Comparison of ENCODE assay signal across 13 cellular contexts in genomic region chr1:26740958-26741357, GRCh38. TPM values are rescaled to one million over a fixed set of nuclear protein-coding genes. Genes with fewer than 3 reads are reported as not detected.
DNase-seq lines count a peak whose midpoint lies in the region; ATAC-seq and TF ChIP-seq lines count a peak whose summit lies in the region.
"Had no signal": no experiment of that assay in that cellular context is flagged by ENCODE, and none has a peak within 500 bp of the region (broad histone marks: within the 10 kb centered on the region; RNA-seq: fewer than 3 reads in every experiment).

No MANE protein-coding gene starts in this region.

- DNase-seq in CD8-positive, alpha-beta T cell, result no peak
- no peak for DNase-seq in MM.1S
- no peak for DNase-seq in colonic mucosa
- DNase-seq in mucosa of gallbladder (ENCODE audit: low spot score), result no peak
- no peak for DNase-seq in activated gamma-delta T cell treated with Interleukin-2 at 50 U/mL for 16 hours
- no peak for DNase-seq in NCI-H526 treated with DMSO at 0.1 percent for 48 hours (lab: John Stamatoyannopoulos, UW)
- DNase-seq: activated CD4-positive, alpha-beta T cell treated with anti-CD3 and anti-CD28 coated beads, Interleukin-2, amount 50 U/mL, for 4 hours; cerebellar nuclear complex; GDM1; head of caudate nucleus; NCI-H2107 had no signal

- no peak overlapping the region for H3K4me3 Mint-ChIP-seq in CD8-positive, alpha-beta T cell

- no peak for ATAC-seq in CD8-positive, alpha-beta T cell
- ATAC-seq: activated naive CD4-positive, alpha-beta T cell treated with anti-CD3 and anti-CD28 coated beads, Interleukin-2, amount 50 U/mL, for 72 hours had no signal

- H3K27me3 Mint-ChIP-seq in CD8-positive, alpha-beta T cell (ENCODE audit: low read depth), result no peaks in the 10 kb centered on the region

- no peaks in the 10 kb centered on the region for H4K20me1 ChIP-seq in MM.1S (ENCODE audit: insufficient read depth, low read length)

- peaks cover 78% of the 10 kb centered on the region for H3F3A ChIP-seq in MM.1S (ENCODE audit: insufficient read depth, low read length)

- H2AFZ ChIP-seq in MM.1S (ENCODE audit: low read length), result no peak overlapping the region

- H3K9ac ChIP-seq in MM.1S (ENCODE audit: low read length), result no peak overlapping the region
- H3K9ac ChIP-seq in colonic mucosa (ENCODE audit: low read depth in 2 of 2, low read length in 2 of 2), result no peak overlapping the region

- H3K36me3 ChIP-seq in CD8-positive, alpha-beta T cell (ENCODE audit: insufficient read depth, low read length), result peaks cover 6% of the 10 kb centered on the region
- peaks cover 6% of the 10 kb centered on the region for H3K36me3 ChIP-seq in MM.1S (replicated peaks; ENCODE audit: insufficient read depth, low read length)
- peaks cover 4% of the 10 kb centered on the region for H3K36me3 ChIP-seq in colonic mucosa
- H3K36me3 ChIP-seq in neutrophil, result peaks cover 46% of the 10 kb centered on the region

- peaks cover 81% of the 10 kb centered on the region for H3K4me1 ChIP-seq in CD8-positive, alpha-beta T cell (ENCODE audit: insufficient read depth, low read length)
- peaks cover 84% of the 10 kb centered on the region for H3K4me1 ChIP-seq in MM.1S (ENCODE audit: low read length)
- H3K4me1 ChIP-seq in colonic mucosa, result peaks cover 3% of the 10 kb centered on the region
- peaks cover 29 to 30% of the 10 kb centered on the region in 2 experiments for H3K4me1 ChIP-seq in neutrophil (ENCODE audit: control insufficient read depth in 1 of 2, insufficient read depth in 1 of 2, low read depth in 1 of 2, low read length in 1 of 2)

- no peaks in the 10 kb centered on the region for H3K9me2 ChIP-seq in MM.1S (replicated peaks; ENCODE audit: insufficient read depth, low read length)

- peak overlapping the region; percentile 44; the same call in 1 of the 2 replicates for H3K4me2 ChIP-seq in MM.1S (ENCODE audit: low read depth, low read length)

- H3K4me1 Mint-ChIP-seq in CD8-positive, alpha-beta T cell (ENCODE audit: low read depth), result peaks cover 76% of the 10 kb centered on the region

- no peaks in the 10 kb centered on the region for H3K9me3 ChIP-seq in CD8-positive, alpha-beta T cell (ENCODE audit: low read length)
- H3K9me3 ChIP-seq in MM.1S (replicated peaks; ENCODE audit: insufficient read depth, low read length) (no peaks in the 10 kb centered on the region), colonic mucosa (no peaks in the 10 kb centered on the region), neutrophil (no peaks in the 10 kb centered on the region)

- H3K36me3 Mint-ChIP-seq in CD8-positive, alpha-beta T cell, result peaks cover 59% of the 10 kb centered on the region

- TF ChIP-seq CTCF in CD8-positive, alpha-beta T cell (IDR thresholded peaks at IDR 0.05), result no peak
- TF ChIP-seq CTCF in MM.1S (IDR thresholded peaks at IDR 0.05; ENCODE audit: low read length) (no peak), colonic mucosa (IDR thresholded peaks at IDR 0.05) (no peak), neutrophil (IDR thresholded peaks at IDR 0.05) (no peak)

- peak overlapping the region; percentile 81 for H3K27ac Mint-ChIP-seq in CD8-positive, alpha-beta T cell

- no peaks in the 10 kb centered on the region for H3K9me3 Mint-ChIP-seq in CD8-positive, alpha-beta T cell

- H3K27me3 ChIP-seq in CD8-positive, alpha-beta T cell (ENCODE audit: insufficient read depth, low read length), result no peaks in the 10 kb centered on the region
- H3K27me3 ChIP-seq in MM.1S (replicated peaks; ENCODE audit: insufficient read depth, low read length) (no peaks in the 10 kb centered on the region), colonic mucosa (no peaks in the 10 kb centered on the region), neutrophil (no peaks in the 10 kb centered on the region)

- intact Hi-C loops in CD8-positive, alpha-beta T cell (cut with DNase I, micrococcal nuclease), result loop anchor here in 1 of 2 experiments (2.0 kb wide), 1 partner anchor 42 kb away; no protein-coding TSS in a partner anchor
- intact Hi-C loops in colonic mucosa (cut with DNase I), result no loop called here

- H3K79me2 ChIP-seq in MM.1S (ENCODE audit: low read length), result peaks cover 78% of the 10 kb centered on the region

- POLR2A ChIA-PET in CD8-positive, alpha-beta T cell (lab: Charles Lee), result no interaction called here

- no peak overlapping the region for H3K27ac ChIP-seq in CD8-positive, alpha-beta T cell (ENCODE audit: low read depth, low read length)
- H3K27ac ChIP-seq in MM.1S (ENCODE audit: low read length), result peak overlapping the region; percentile 95; the same call in 1 of the 2 replicates
- H3K27ac ChIP-seq in colonic mucosa, result peak overlapping the region; percentile 6
- peak overlapping the region; percentile 93 for H3K27ac ChIP-seq in neutrophil

- CTCF ChIA-PET in CD8-positive, alpha-beta T cell (lab: Charles Lee), result interaction anchor here (1.5 to 2.7 kb wide), 4 partner anchors 43 to 85 kb away, joined by 3 to 12 read pairs (median 6); no protein-coding TSS in a partner anchor

- no peak overlapping the region for H3K4me3 ChIP-seq in CD8-positive, alpha-beta T cell (ENCODE audit: low read depth, low read length)
- H3K4me3 ChIP-seq in MM.1S (ENCODE audit: low read length) (no peak overlapping the region), colonic mucosa (no peak overlapping the region), neutrophil (ENCODE audit: low read depth in 1 of 2, low read length in 1 of 2) (no peak overlapping the region)

RNA-seq across cellular contexts. Expression of gene ARID1A, which starts 45.1 kb away (rescaled TPM):
- 100 to 1,000 TPM; 104 to 105 TPM for total RNA-seq in CD8-positive, alpha-beta T cell
- total RNA-seq in colonic mucosa, result 10 to 100 TPM; 49.6 to 76.2 TPM
- 83.6 TPM for total RNA-seq in mucosa of gallbladder

RNA-seq across cellular contexts. Expression of gene PIGV, which starts 46.8 kb away (rescaled TPM):
- total RNA-seq in CD8-positive, alpha-beta T cell, result 10 to 100 TPM in 1 of 2 experiments, 1 to 10 TPM in 1; 9.5 to 12.7 TPM
- total RNA-seq in colonic mucosa, result 10 to 100 TPM; 16.8 to 24.2 TPM
- total RNA-seq in mucosa of gallbladder, result 19.3 TPM
